In genomic region chr19:27794444-27795042, GRCh38 we compare ENCODE assay signal across 1 cellular context.
TF ChIP-seq lines count a peak whose summit lies in the region.

No MANE protein-coding gene starts in this region.

TF ChIP-seq in K562, 482 proteins besides CTCF, POLR2A, EP300 and RAD21 (continued from another document):
- no peak for TF ChIP-seq CHD7 (IDR thresholded peaks at IDR 0.05; ENCODE audit: low read depth, low read length)
- TF ChIP-seq NRF1 (conservative IDR thresholded peaks at IDR 0.05 in 1 of 2, IDR thresholded peaks at IDR 0.05 in 1 of 2), result peak in 1 of 2 experiments; percentile 8; a peak in 3 of 4 replicates
- no peak for TF ChIP-seq ZEB2 (IDR thresholded peaks at IDR 0.05)
- TF ChIP-seq CTBP1 (IDR thresholded peaks at IDR 0.05; ENCODE audit: borderline replicate concordance), result no peak
- TF ChIP-seq ZNF551 (CRISPR knock-in tag; IDR thresholded peaks at IDR 0.05), result no peak
- peak in 1 of 2 experiments; percentile 80; a peak in 2 of 4 replicates for TF ChIP-seq SIN3A (IDR thresholded peaks at IDR 0.05; ENCODE audit: borderline replicate concordance in 2 of 2, control insufficient read depth in 1 of 2, low read depth in 2 of 2, low read length in 2 of 2)
- no peak for TF ChIP-seq ZBTB12 (CRISPR knock-in tag; IDR thresholded peaks at IDR 0.05)
- no peak for TF ChIP-seq HMGXB4 (CRISPR knock-in tag; IDR thresholded peaks at IDR 0.05)
- no peak for TF ChIP-seq EZH2 (IDR thresholded peaks at IDR 0.05; ENCODE audit: borderline replicate concordance, low read depth, low read length)
- no peak for TF ChIP-seq RERE (CRISPR knock-in tag; IDR thresholded peaks at IDR 0.05; ENCODE audit: borderline replicate concordance)
- TF ChIP-seq POU5F1 (IDR thresholded peaks at IDR 0.05; ENCODE audit: borderline replicate concordance, low read depth, low read length, partially characterized antibody), result no peak
- no peak for TF ChIP-seq ZNF398 (CRISPR knock-in tag; IDR thresholded peaks at IDR 0.05)
- TF ChIP-seq ZNF518B (CRISPR knock-in tag; IDR thresholded peaks at IDR 0.05), result no peak
- no peak for TF ChIP-seq RBM17 (IDR thresholded peaks at IDR 0.05; ENCODE audit: borderline replicate concordance, low read depth, low read length)
- no peak for TF ChIP-seq ZNF740 (CRISPR knock-in tag; IDR thresholded peaks at IDR 0.05)
- peak in 1 of 2 experiments; percentile 2; a peak in 1 of 4 replicates for TF ChIP-seq ZNF740 (tag; IDR thresholded peaks at IDR 0.05)
- no peak for TF ChIP-seq NFIC (IDR thresholded peaks at IDR 0.05)
- no peak for TF ChIP-seq SMARCC2 (IDR thresholded peaks at IDR 0.05; ENCODE audit: low read depth)
